In genomic region chr11:119101759-119102423, GRCh38 we compare ENCODE assay signal across 8 cellular contexts. TPM values are rescaled to one million over a fixed set of nuclear protein-coding genes. Genes with fewer than 3 reads are reported as not detected.
A peak's percentile ranks its signal among the peaks of the same experiment; 100 is the strongest.
DNase-seq lines count a peak whose midpoint lies in the region; ATAC-seq, FAIRE-seq and TF ChIP-seq lines count a peak whose summit lies in the region.

TSS of gene DPAGT1 (minus strand) at chr11:119101853. CDS start at chr11:119101655, 198 bp downstream.

- CTCF ChIA-PET in HepG2 (lab: Yijun Ruan, JAX; ENCODE audit: low intra/inter-chr PET ratio, low total read pairs), result no interaction called here

- peak within 1 kb of the TSS; percentile 94 for H2AFZ ChIP-seq in HepG2 (ENCODE audit: low read length)

- intact Hi-C loops in dorsolateral prefrontal cortex (cut with DNase I) (loop anchor here (5.0 to 10.0 kb wide), 4 partner anchors 95 to 223 kb away; partner anchors contain the start of gene CBL (in 1 of the 2)), HepG2 (cut with micrococcal nuclease; ENCODE audit: unreplicated experiment) (loop anchor here (2.0 kb wide), 2 partner anchors 19 to 55 kb away; partner anchors contain the start of gene HINFP)

- H3K9me3 ChIP-seq in BLaER1 (no peaks in the 10 kb centered on the region), HepG2 (ENCODE audit: low read length) (no peaks in the 10 kb centered on the region)

- no peak for TF ChIP-seq EP300 in HepG2 (IDR thresholded peaks at IDR 0.05; ENCODE audit: low read depth in 2 of 2, low read length in 2 of 2)
- 0 out of 2 replicates have a peak, but pooled peaks have one; percentile 18 for TF ChIP-seq EP300 in HepG2 (CRISPR knock-in tag; IDR thresholded peaks at IDR 0.05; ENCODE audit: borderline replicate concordance)

- H3K27ac ChIP-seq in BLaER1 (peak within 1 kb of the TSS; percentile 94), dorsolateral prefrontal cortex (peak within 1 kb of the TSS; percentile 84 to 99 (median 96)), HepG2 (ENCODE audit: extremely low read length, insufficient read depth, low read length) (peak within 1 kb of the TSS; percentile 97)

- ATAC-seq in GM19395 (IDR thresholded peaks at IDR 0.05; ENCODE audit: unreplicated experiment), result peak; percentile 83
- peak; percentile 46 for ATAC-seq in HG03558 (IDR thresholded peaks at IDR 0.05; ENCODE audit: extremely low read depth, unreplicated experiment)
- ATAC-seq in HepG2, result peak; percentile 88

- H3K4me1 ChIP-seq in BLaER1, result peaks cover 63% of the 10 kb centered on the region
- peaks cover 36% of the 10 kb centered on the region for H3K4me1 ChIP-seq in HepG2 (ENCODE audit: insufficient read depth, low read length)

- peaks cover 24% of the 10 kb centered on the region for H3K36me3 ChIP-seq in BLaER1
- peaks cover 8 to 20% of the 10 kb centered on the region in 2 experiments; a peak in 4 of 5 replicates for H3K36me3 ChIP-seq in HepG2 (replicated peaks in 1 of 2; ENCODE audit: control insufficient read depth in 1 of 2, insufficient read depth in 2 of 2, low read length in 2 of 2)

- no peak for TF ChIP-seq RAD21 in HepG2 (CRISPR knock-in tag; IDR thresholded peaks at IDR 0.05)

- H3K9ac ChIP-seq in BLaER1 (peak within 1 kb of the TSS; percentile 84), HepG2 (ENCODE audit: insufficient read depth, low read depth, low read length) (peak within 1 kb of the TSS; percentile 93)

- H3K4me2 ChIP-seq in BLaER1 (peak within 1 kb of the TSS; percentile 91), HepG2 (ENCODE audit: low read depth, low read length) (peak within 1 kb of the TSS; percentile 96)

- BruUV-seq in HepG2 (replicated peaks; lab: Mats Ljungman, UMichigan), result no TSS peak

- POLR2A ChIA-PET in HepG2 (lab: Yijun Ruan, JAX), result interaction anchor here (0.7 to 2.0 kb wide), 15 partner anchors 8 to 310 kb away, joined by 3 to 47 read pairs (median 5); partner anchors contain the start of genes CENATAC, HINFP, HMBS and NLRX1

- FAIRE-seq in HepG2 (lab: Jason Lieb, UNC), result peak; percentile 96

- in situ Hi-C loops in HepG2 (cut with HindIII; ENCODE audit: extremely low pct_ligation_motif_present, low pct_unique_long_range_greater_than_20kb), result no loop called here

- under 1% methylated on average over 32 of the region's 32 CpGs for WGBS in HepG2 (ENCODE audit: low lambda C conversion rate)

- H3K27me3 ChIP-seq in BLaER1 (no peaks in the 10 kb centered on the region), dorsolateral prefrontal cortex (no peaks in the 10 kb centered on the region), HepG2 (ENCODE audit: control insufficient read depth in 1 of 2, insufficient read depth in 2 of 2, low read length in 2 of 2) (no peaks in the 10 kb centered on the region; a peak in 1 of 5 replicates)

- no peaks in the 10 kb centered on the region for H4K20me1 ChIP-seq in BLaER1
- H4K20me1 ChIP-seq in HepG2 (ENCODE audit: insufficient read depth, low read length), result no peaks in the 10 kb centered on the region

- TF ChIP-seq CTCF in dorsolateral prefrontal cortex (IDR thresholded peaks at IDR 0.05 in 54 of 56, conservative IDR thresholded peaks at IDR 0.05 in 2 of 56; ENCODE audit: low read depth in 1 of 56, partially characterized antibody in 56 of 56), result peak in 13 of 56 donors; percentile 5 to 37 (median 19)
- no peak for TF ChIP-seq CTCF in HepG2 (CRISPR knock-in tag; IDR thresholded peaks at IDR 0.05)

- H3K4me3 ChIP-seq in BLaER1 (peak within 1 kb of the TSS; percentile 88), dorsolateral prefrontal cortex (peak within 1 kb of the TSS; percentile 62 to 98 (median 88)), HepG2 (replicated peaks in 1 of 3; ENCODE audit: insufficient read depth in 1 of 3, low read depth in 2 of 3, low read length in 3 of 3) (peak within 1 kb of the TSS; percentile 77 to 91 (median 86))

- TF ChIP-seq POLR2A in HepG2 (IDR thresholded peaks at IDR 0.05; ENCODE audit: insufficient read depth in 1 of 2, low read depth in 2 of 2, low read length in 2 of 2), result peak in 1 of 2 experiments; percentile 53; a peak in 3 of 4 replicates

- peak; percentile 88 for DNase-seq in NCI-H748 treated with DMSO at 0.1 percent for 48 hours (lab: John Stamatoyannopoulos, UW)
- DNase-seq in activated CD4-positive, alpha-beta T cell treated with anti-CD3 and anti-CD28 coated beads, Interleukin-2, amount 50 U/mL, for 4 hours, result peak; percentile 82 to 83
- peak; percentile 76 to 95 (median 92) for DNase-seq in dorsolateral prefrontal cortex
- peak; percentile 94 for DNase-seq in HepG2 (ENCODE audit: low spot score)
- DNase-seq in stimulated activated CD4-positive, alpha-beta T cell treated with anti-CD3 and anti-CD28 coated beads, Interleukin-2, amount 100 ng/mL, for 48 hours, result peak; percentile 77 to 83

- H3K79me2 ChIP-seq in HepG2 (ENCODE audit: insufficient read depth, low read length), result peaks cover 15% of the 10 kb centered on the region

TF ChIP-seq in HepG2, 621 proteins besides CTCF, POLR2A, EP300 and RAD21 (continues in another document):
- no peak for TF ChIP-seq ZBTB46 (CRISPR knock-in tag; IDR thresholded peaks at IDR 0.05; ENCODE audit: borderline replicate concordance)
- TF ChIP-seq NR0B2 (CRISPR knock-in tag; IDR thresholded peaks at IDR 0.05), result 0 out of 2 replicates have a peak, but pooled peaks have one; percentile 11
- TF ChIP-seq NR2F6 (IDR thresholded peaks at IDR 0.05), result no peak
- peak; percentile 29; the same call in 1 of the 2 replicates for TF ChIP-seq NR2F6 (CRISPR knock-in tag; IDR thresholded peaks at IDR 0.05)
- no peak for TF ChIP-seq ZNF891 (CRISPR knock-in tag; IDR thresholded peaks at IDR 0.05)
- no peak for TF ChIP-seq TIGD3 (CRISPR knock-in tag; IDR thresholded peaks at IDR 0.05; ENCODE audit: borderline replicate concordance)

RNA-seq across cellular contexts. Expression of gene DPAGT1, which starts in this region (rescaled TPM):
- total RNA-seq in dorsolateral prefrontal cortex (10 to 100 TPM; 18.3 to 47.3 (median 30.8) TPM), HepG2 (2016; rRNA removed; fragmentation: Illumina TruSeq; extraction: Trizol) (15.1 and 37.6 TPM in 2 replicates)
- total RNA-seq in HepG2 (2016; cell fraction: cytosol; rRNA removed; fragmentation: Illumina TruSeq; extraction: Trizol; ENCODE audit: low read depth), result 9.0 and 10.4 TPM in 2 replicates
- total RNA-seq in HepG2 (2016; cell fraction: insoluble cytoplasmic fraction; rRNA removed; fragmentation: Illumina TruSeq; extraction: Trizol), result 13.6 and 37.2 TPM in 2 replicates
- total RNA-seq in HepG2 (2016; cell fraction: membrane; rRNA removed; fragmentation: Illumina TruSeq; extraction: Trizol), result 11.6 and 12.3 TPM in 2 replicates
- total RNA-seq in HepG2 (2016; cell fraction: nucleus; rRNA removed; fragmentation: Illumina TruSeq; extraction: Trizol), result 44.3 and 47.6 TPM in 2 replicates
- 63.9 and 70.7 TPM in 2 replicates for polyA plus RNA-seq in HepG2 (2011; rRNA removed)
- 58.3 and 83.9 TPM in 2 replicates for polyA plus RNA-seq in HepG2 (2011; cell fraction: cytosol; rRNA removed)
- 188 and 198 TPM in 2 replicates for polyA plus RNA-seq in HepG2 (2011; cell fraction: nucleus; rRNA removed)
- polyA plus RNA-seq in HepG2 (2012), result 29.8 and 34.0 TPM in 2 replicates
- polyA plus RNA-seq in HepG2 (2016; cell fraction: cytosol; fragmentation: Illumina TruSeq; extraction: Trizol; ENCODE audit: low read depth), result 7.4 and 9.5 TPM in 2 replicates
- 22.6 and 25.1 TPM in 2 replicates for polyA plus RNA-seq in HepG2 (2016; cell fraction: insoluble cytoplasmic fraction; fragmentation: Illumina TruSeq; extraction: Trizol; ENCODE audit: low read depth)
- 11.7 and 14.0 TPM in 2 replicates for polyA plus RNA-seq in HepG2 (2016; cell fraction: membrane; fragmentation: Illumina TruSeq; extraction: Trizol; ENCODE audit: low read depth)
- 111 TPM in 2 replicates for polyA plus RNA-seq in HepG2 (2016; cell fraction: nucleus; fragmentation: Illumina TruSeq; extraction: Trizol; ENCODE audit: insufficient read depth, low read depth)
- 144 and 162 TPM in 2 replicates for polyA minus RNA-seq in HepG2 (2011; rRNA and poly(A)+ RNA removed; ENCODE audit: low replicate concordance)
- 27.4 and 33.9 TPM in 2 replicates for polyA minus RNA-seq in HepG2 (2011; cell fraction: cytosol; rRNA and poly(A)+ RNA removed)
- 47.9 and 50.1 TPM in 2 replicates for polyA minus RNA-seq in HepG2 (2011; cell fraction: nucleus; rRNA and poly(A)+ RNA removed)

Comparison
In these comparisons a context has a peak if more than half of its experiments do, and no peak if none do; other contexts are left out.
1. Peak in every context shown above with its lines: DNase-seq, ATAC-seq, H3K4me3 ChIP-seq and H3K27ac ChIP-seq.